ENCODE assay signal across 13 cellular contexts in genomic region chr17:49516190-49516589, GRCh38. TPM values are rescaled to one million over a fixed set of nuclear protein-coding genes. Genes with fewer than 3 reads are reported as not detected.
DNase-seq lines count a peak whose midpoint lies in the region; ATAC-seq, FAIRE-seq and TF ChIP-seq lines count a peak whose summit lies in the region.
"Had no signal": no experiment of that assay in that cellular context is flagged by ENCODE, and none has a peak within 500 bp of the region (broad histone marks: within the 10 kb centered on the region; RNA-seq: fewer than 3 reads in every experiment).

No MANE protein-coding gene starts in this region.

- H3K9ac ChIP-seq in HepG2 (ENCODE audit: insufficient read depth, low read depth, low read length) (no peak overlapping the region), neuronal stem cell (ENCODE audit: low read depth, low read length, poor library complexity) (no peak overlapping the region)

- H4K20me1 ChIP-seq in HepG2 (ENCODE audit: insufficient read depth, low read length), result no peaks in the 10 kb centered on the region

- no peak overlapping the region for H2BK12ac ChIP-seq in neuronal stem cell (ENCODE audit: low read length)

- TF ChIP-seq RAD21 in HepG2 (CRISPR knock-in tag; IDR thresholded peaks at IDR 0.05), result no peak

- 23% methylated on average over 5 of the region's 5 CpGs for WGBS in HepG2 (ENCODE audit: low lambda C conversion rate)
- 74% methylated on average over 4 of the region's 5 CpGs for WGBS in right lobe of liver (ENCODE audit: insufficient coverage, low coverage, low lambda C conversion rate, missing lambda C conversion rate)
- 63% methylated on average over 5 of the region's 5 CpGs for WGBS in esophagus muscularis mucosa
- WGBS in neuronal stem cell (ENCODE audit: extremely low coverage in 2 of 2, insufficient read length in 2 of 2, insufficient replicate concordance in 1 of 2), 2 donors, result no CpG with 5 or more reads among the region's 5 CpGs

- no peak overlapping the region for H2BK5ac ChIP-seq in neuronal stem cell (ENCODE audit: low read length)

- FAIRE-seq in HepG2 (lab: Jason Lieb, UNC), result no peak
- FAIRE-seq: endothelial cell of umbilical vein had no signal

- no peaks in the 10 kb centered on the region for H3K79me2 ChIP-seq in HepG2 (ENCODE audit: insufficient read depth, low read length)

- ATAC-seq in HepG2 (peak; percentile 16; the same call in 2 of the 3 replicates), right lobe of liver (no peak)

- TF ChIP-seq CTCF in HepG2 (CRISPR knock-in tag; IDR thresholded peaks at IDR 0.05) (no peak), right lobe of liver (IDR thresholded peaks at IDR 0.05) (no peak), esophagus muscularis mucosa (IDR thresholded peaks at IDR 0.05) (no peak), vagina (IDR thresholded peaks at IDR 0.05) (no peak), foreskin fibroblast (IDR thresholded peaks at IDR 0.05; ENCODE audit: low read depth, low read length) (no peak)

- no peak overlapping the region for H2BK15ac ChIP-seq in neuronal stem cell (ENCODE audit: low read length)

- H2AK5ac ChIP-seq in neuronal stem cell (ENCODE audit: low read depth, low read length), result no peak overlapping the region

- no peak overlapping the region for H3K23ac ChIP-seq in neuronal stem cell (ENCODE audit: low read depth, low read length, poor library complexity)

- no peak overlapping the region for H3K4me3 ChIP-seq in HepG2 (replicated peaks in 1 of 3; ENCODE audit: insufficient read depth in 1 of 3, low read depth in 2 of 3, low read length in 3 of 3)
- no peak overlapping the region for H3K4me3 ChIP-seq in right lobe of liver
- no peak overlapping the region for H3K4me3 ChIP-seq in esophagus muscularis mucosa
- H3K4me3 ChIP-seq in neuronal stem cell (ENCODE audit: low read length in 2 of 2), result no peak overlapping the region
- no peak overlapping the region for H3K4me3 ChIP-seq in vagina
- H3K4me3 ChIP-seq in foreskin fibroblast (ENCODE audit: low read depth in 1 of 2, low read length in 2 of 2), result no peak overlapping the region
- H3K4me3 ChIP-seq: lung had no signal

- no TSS peak for BruUV-seq in HepG2 (replicated peaks; lab: Mats Ljungman, UMichigan)

- H3K14ac ChIP-seq in neuronal stem cell (ENCODE audit: low read length), result no peak overlapping the region

- no peak overlapping the region for H4K8ac ChIP-seq in neuronal stem cell (ENCODE audit: low read depth, low read length)

- no peak for TF ChIP-seq EP300 in HepG2 (IDR thresholded peaks at IDR 0.05; ENCODE audit: low read depth in 2 of 2, low read length in 2 of 2)
- no peak for TF ChIP-seq EP300 in HepG2 (CRISPR knock-in tag; IDR thresholded peaks at IDR 0.05; ENCODE audit: borderline replicate concordance)
- no peak for TF ChIP-seq EP300 in esophagus muscularis mucosa (IDR thresholded peaks at IDR 0.05)

- intact Hi-C loops in HepG2 (cut with micrococcal nuclease; ENCODE audit: unreplicated experiment), result no loop called here
- intact Hi-C loops in right lobe of liver (cut with DNase I), result no loop called here
- intact Hi-C loops in esophagus muscularis mucosa (cut with DNase I), result no loop called here
- intact Hi-C loops in vagina (cut with DNase I), result no loop called here

- H3K36me3 ChIP-seq in HepG2 (replicated peaks in 1 of 2; ENCODE audit: control insufficient read depth in 1 of 2, insufficient read depth in 2 of 2, low read length in 2 of 2) (no peaks in the 10 kb centered on the region), right lobe of liver (no peaks in the 10 kb centered on the region), esophagus muscularis mucosa (peaks cover 0 to 3% (median 0%) of the 10 kb centered on the region in 4 donors), neuronal stem cell (replicated peaks in 1 of 2; ENCODE audit: control insufficient read depth in 2 of 2, insufficient read depth in 2 of 2, low read length in 2 of 2) (peaks cover 0 to 7% of the 10 kb centered on the region in 2 donors), vagina (no peaks in the 10 kb centered on the region)

- POLR2A ChIA-PET in HepG2 (lab: Yijun Ruan, JAX), result interaction anchor here (1.4 kb wide), 1 partner anchor 23 kb away, joined by 3 read pairs; no protein-coding TSS in a partner anchor

- no peak overlapping the region for H2AFZ ChIP-seq in HepG2 (ENCODE audit: low read length)
- H2AFZ ChIP-seq in neuronal stem cell (ENCODE audit: low read length), result peak overlapping the region; percentile 95

- H3K18ac ChIP-seq in neuronal stem cell (ENCODE audit: low read length), result no peak overlapping the region

- H3K4me2 ChIP-seq in HepG2 (ENCODE audit: low read depth, low read length) (peak overlapping the region; percentile 84; the same call in 1 of the 2 replicates), neuronal stem cell (ENCODE audit: insufficient read depth, low read length, poor library complexity, severe bottlenecking) (no peak overlapping the region)

- no peaks in the 10 kb centered on the region for H3K9me3 ChIP-seq in HepG2 (ENCODE audit: low read length)
- H3K9me3 ChIP-seq in right lobe of liver, result no peaks in the 10 kb centered on the region
- no peaks in the 10 kb centered on the region for H3K9me3 ChIP-seq in esophagus muscularis mucosa
- H3K9me3 ChIP-seq in neuronal stem cell (replicated peaks in 1 of 2; ENCODE audit: control insufficient read depth in 2 of 2, insufficient read depth in 1 of 2, low read depth in 1 of 2, low read length in 2 of 2), result no peaks in the 10 kb centered on the region
- no peaks in the 10 kb centered on the region for H3K9me3 ChIP-seq in vagina

- H3K27ac ChIP-seq in HepG2 (ENCODE audit: extremely low read length, insufficient read depth, low read length) (no peak overlapping the region), right lobe of liver (peak overlapping the region in 1 of 3 donors; percentile 67), esophagus muscularis mucosa (replicated peaks in 1 of 4) (peak overlapping the region; percentile 81 to 85 (median 84)), neuronal stem cell (replicated peaks; ENCODE audit: low read length) (no peak overlapping the region), vagina (peak overlapping the region; percentile 88)

- CTCF ChIA-PET in HepG2 (lab: Yijun Ruan, JAX; ENCODE audit: low intra/inter-chr PET ratio, low total read pairs), result no interaction called here

- H2BK120ac ChIP-seq in neuronal stem cell (ENCODE audit: low read depth, low read length), result no peak overlapping the region

- no peak for DNase-seq in HepG2 (ENCODE audit: low spot score)
- no peak for DNase-seq in right lobe of liver
- no peak for DNase-seq in esophagus muscularis mucosa (ENCODE audit: extremely low spot score)
- DNase-seq in neuronal stem cell (ENCODE audit: low spot score), result no peak
- DNase-seq in vagina (ENCODE audit: extremely low spot score in 2 of 2), result peak in 1 of 2 donors; percentile 86
- no peak for DNase-seq in foreskin fibroblast
- DNase-seq in NCI-H524 treated with DMSO at 0.1 percent for 48 hours (lab: John Stamatoyannopoulos, UW), result no peak
- no peak for DNase-seq in AML-193 (lab: John Stamatoyannopoulos, UW)
- DNase-seq: activated gamma-delta T cell; NCI-H69; stimulated activated CD4-positive, alpha-beta T cell treated with anti-CD3 and anti-CD28 coated beads, Interleukin-2, amount 100 ng/mL, for 48 hours had no signal

- no peak overlapping the region for H4K91ac ChIP-seq in neuronal stem cell (ENCODE audit: low read depth, low read length, poor library complexity)

- no peaks in the 10 kb centered on the region for H3K79me1 ChIP-seq in neuronal stem cell (ENCODE audit: low read depth, low read length)

- H3K4me1 ChIP-seq in HepG2 (ENCODE audit: insufficient read depth, low read length), result peaks cover 27% of the 10 kb centered on the region
- H3K4me1 ChIP-seq in right lobe of liver, result peaks cover 0 to 17% (median 10%) of the 10 kb centered on the region in 4 donors
- peaks cover 23 to 49% (median 32%) of the 10 kb centered on the region in 4 donors for H3K4me1 ChIP-seq in esophagus muscularis mucosa
- H3K4me1 ChIP-seq in neuronal stem cell (ENCODE audit: control insufficient read depth in 2 of 2, insufficient read depth in 1 of 2, low read depth in 1 of 2, low read length in 2 of 2), result peaks cover 14 to 17% of the 10 kb centered on the region in 2 donors
- H3K4me1 ChIP-seq in vagina, result peaks cover 28% of the 10 kb centered on the region

- TF ChIP-seq POLR2A in HepG2 (IDR thresholded peaks at IDR 0.05; ENCODE audit: insufficient read depth in 1 of 2, low read depth in 2 of 2, low read length in 2 of 2) (no peak), right lobe of liver (IDR thresholded peaks at IDR 0.05) (no peak), esophagus muscularis mucosa (IDR thresholded peaks at IDR 0.05; ENCODE audit: low read depth) (no peak), vagina (IDR thresholded peaks at IDR 0.05) (no peak)

- in situ Hi-C loops in HepG2 (cut with HindIII; ENCODE audit: extremely low pct_ligation_motif_present, low pct_unique_long_range_greater_than_20kb), result no loop called here

- peaks cover 0 to 27% of the 10 kb centered on the region in 2 experiments for H3K27me3 ChIP-seq in HepG2 (ENCODE audit: control insufficient read depth in 1 of 2, insufficient read depth in 2 of 2, low read length in 2 of 2)
- H3K27me3 ChIP-seq in right lobe of liver, result no peaks in the 10 kb centered on the region
- H3K27me3 ChIP-seq in esophagus muscularis mucosa, result peaks cover 0 to 2% (median 0%) of the 10 kb centered on the region in 4 donors
- peaks cover 0 to 14% (median 0%) of the 10 kb centered on the region in 3 experiments for H3K27me3 ChIP-seq in neuronal stem cell (ENCODE audit: control insufficient read depth in 3 of 3, insufficient read depth in 3 of 3, low read depth in 1 of 3, low read length in 3 of 3)
- no peaks in the 10 kb centered on the region for H3K27me3 ChIP-seq in vagina

- H3K4ac ChIP-seq in neuronal stem cell (ENCODE audit: low read length), result no peak overlapping the region

RNA-seq across cellular contexts. Expression of gene NGFR, which starts 21.1 kb away (rescaled TPM):
- total RNA-seq in HepG2 (2016; rRNA removed; fragmentation: Illumina TruSeq; extraction: Trizol) (0.41 and 1.1 TPM in 2 replicates), right lobe of liver (1 to 10 TPM; 3.1 to 9.4 (median 6.8) TPM), esophagus muscularis mucosa (10 to 100 TPM; 12.9 to 31.6 (median 22.6) TPM), vagina (41.7 TPM)
- total RNA-seq in HepG2 (2016; cell fraction: cytosol; rRNA removed; fragmentation: Illumina TruSeq; extraction: Trizol; ENCODE audit: low read depth), result 0.10 TPM in 1 of 2 replicates, not detected in the other
- total RNA-seq in HepG2 (2016; cell fraction: insoluble cytoplasmic fraction; rRNA removed; fragmentation: Illumina TruSeq; extraction: Trizol), result 0.30 and 1.4 TPM in 2 replicates
- total RNA-seq in HepG2 (2016; cell fraction: membrane; rRNA removed; fragmentation: Illumina TruSeq; extraction: Trizol), result 0.21 and 0.40 TPM in 2 replicates
- 1.3 and 1.6 TPM in 2 replicates for total RNA-seq in HepG2 (2016; cell fraction: nucleus; rRNA removed; fragmentation: Illumina TruSeq; extraction: Trizol)
- 1.8 and 2.7 TPM in 2 replicates for polyA plus RNA-seq in HepG2 (2011; rRNA removed)
- polyA plus RNA-seq in HepG2 (2011; cell fraction: cytosol; rRNA removed), result 1.9 and 2.8 TPM in 2 replicates
- polyA plus RNA-seq in HepG2 (2011; cell fraction: nucleus; rRNA removed), result 1.5 and 2.5 TPM in 2 replicates
- 0.27 and 1.0 TPM in 2 replicates for polyA plus RNA-seq in HepG2 (2012)
- 0.11 and 0.15 TPM in 2 replicates for polyA plus RNA-seq in HepG2 (2016; cell fraction: cytosol; fragmentation: Illumina TruSeq; extraction: Trizol; ENCODE audit: low read depth)
- polyA plus RNA-seq in HepG2 (2016; cell fraction: insoluble cytoplasmic fraction; fragmentation: Illumina TruSeq; extraction: Trizol; ENCODE audit: low read depth), result 0.46 and 0.72 TPM in 2 replicates
- 0.15 and 0.29 TPM in 2 replicates for polyA plus RNA-seq in HepG2 (2016; cell fraction: membrane; fragmentation: Illumina TruSeq; extraction: Trizol; ENCODE audit: low read depth)
- 4.1 and 4.2 TPM in 2 replicates for polyA plus RNA-seq in HepG2 (2016; cell fraction: nucleus; fragmentation: Illumina TruSeq; extraction: Trizol; ENCODE audit: insufficient read depth, low read depth)
- polyA minus RNA-seq in HepG2 (2011; rRNA and poly(A)+ RNA removed; ENCODE audit: low replicate concordance), result 0.07 and 4.0 TPM in 2 replicates
- 1.2 and 1.3 TPM in 2 replicates for polyA minus RNA-seq in HepG2 (2011; cell fraction: cytosol; rRNA and poly(A)+ RNA removed)
- 0.39 and 0.62 TPM in 2 replicates for polyA minus RNA-seq in HepG2 (2011; cell fraction: nucleus; rRNA and poly(A)+ RNA removed)
- polyA plus RNA-seq in neuronal stem cell (2013, experiment 1 of 2), result 29.4 TPM
- polyA plus RNA-seq in neuronal stem cell (2013, experiment 2 of 2), result 29.5 TPM
- total RNA-seq: endothelial cell of umbilical vein had no signal
- polyA plus RNA-seq: endothelial cell of umbilical vein had no signal

RNA-seq across cellular contexts. Expression of gene NXPH3, which starts 59.5 kb away (rescaled TPM):
- total RNA-seq in HepG2 (2016; rRNA removed; fragmentation: Illumina TruSeq; extraction: Trizol) (0.04 and 0.08 TPM in 2 replicates), right lobe of liver (under 1 TPM in 5 of 6 experiments, not detected in 1; 0.09 to 0.43 (median 0.21) TPM), esophagus muscularis mucosa (10 to 100 TPM; 12.6 to 37.8 (median 21.2) TPM), vagina (18.4 TPM)
- total RNA-seq in HepG2 (2016; cell fraction: cytosol; rRNA removed; fragmentation: Illumina TruSeq; extraction: Trizol; ENCODE audit: low read depth), result not detected in 2 replicates
- 0.10 and 0.11 TPM in 2 replicates for total RNA-seq in HepG2 (2016; cell fraction: insoluble cytoplasmic fraction; rRNA removed; fragmentation: Illumina TruSeq; extraction: Trizol)
- not detected in 2 replicates for total RNA-seq in HepG2 (2016; cell fraction: membrane; rRNA removed; fragmentation: Illumina TruSeq; extraction: Trizol)
- total RNA-seq in HepG2 (2016; cell fraction: nucleus; rRNA removed; fragmentation: Illumina TruSeq; extraction: Trizol), result not detected in 2 replicates
- 0.48 and 0.58 TPM in 2 replicates for polyA plus RNA-seq in HepG2 (2011; rRNA removed)
- polyA plus RNA-seq in HepG2 (2011; cell fraction: cytosol; rRNA removed), result 0.31 and 0.54 TPM in 2 replicates
- polyA plus RNA-seq in HepG2 (2011; cell fraction: nucleus; rRNA removed), result 0.52 and 0.95 TPM in 2 replicates
- polyA plus RNA-seq in HepG2 (2012), result 0.24 and 0.31 TPM in 2 replicates
- not detected in 2 replicates for polyA plus RNA-seq in HepG2 (2016; cell fraction: cytosol; fragmentation: Illumina TruSeq; extraction: Trizol; ENCODE audit: low read depth)
- not detected in 2 replicates for polyA plus RNA-seq in HepG2 (2016; cell fraction: insoluble cytoplasmic fraction; fragmentation: Illumina TruSeq; extraction: Trizol; ENCODE audit: low read depth)
- polyA plus RNA-seq in HepG2 (2016; cell fraction: membrane; fragmentation: Illumina TruSeq; extraction: Trizol; ENCODE audit: low read depth), result 0.12 TPM in 1 of 2 replicates, not detected in the other
- polyA plus RNA-seq in HepG2 (2016; cell fraction: nucleus; fragmentation: Illumina TruSeq; extraction: Trizol; ENCODE audit: insufficient read depth, low read depth), result 0.16 TPM in 1 of 2 replicates, not detected in the other
- polyA minus RNA-seq in HepG2 (2011; rRNA and poly(A)+ RNA removed; ENCODE audit: low replicate concordance), result 0.28 TPM in 1 of 2 replicates, not detected in the other
- polyA minus RNA-seq in HepG2 (2011; cell fraction: cytosol; rRNA and poly(A)+ RNA removed), result not detected in 2 replicates
- 0.26 and 0.50 TPM in 2 replicates for polyA minus RNA-seq in HepG2 (2011; cell fraction: nucleus; rRNA and poly(A)+ RNA removed)
- 2.9 TPM for polyA plus RNA-seq in neuronal stem cell (2013, experiment 1 of 2)
- polyA plus RNA-seq in neuronal stem cell (2013, experiment 2 of 2), result 2.8 TPM

Comparison
In these comparisons a context has a peak if more than half of its experiments do, and no peak if none do; other contexts are left out.
1. H3K27ac ChIP-seq: peak in esophagus muscularis mucosa (4 of 4) and vagina (single experiment); none in HepG2 (single experiment) and neuronal stem cell (single experiment).
2. RNA of gene NXPH3, which starts 59.5 kb away (total RNA-seq): 12.6 to 37.8 TPM in esophagus muscularis mucosa and 18.4 TPM in vagina (single experiment); 0.09 to 0.43 TPM in right lobe of liver and 0.04 to 0.11 TPM in HepG2; every median in the first group is over 4 times any median in the second.